In the genomic region with DNA sequence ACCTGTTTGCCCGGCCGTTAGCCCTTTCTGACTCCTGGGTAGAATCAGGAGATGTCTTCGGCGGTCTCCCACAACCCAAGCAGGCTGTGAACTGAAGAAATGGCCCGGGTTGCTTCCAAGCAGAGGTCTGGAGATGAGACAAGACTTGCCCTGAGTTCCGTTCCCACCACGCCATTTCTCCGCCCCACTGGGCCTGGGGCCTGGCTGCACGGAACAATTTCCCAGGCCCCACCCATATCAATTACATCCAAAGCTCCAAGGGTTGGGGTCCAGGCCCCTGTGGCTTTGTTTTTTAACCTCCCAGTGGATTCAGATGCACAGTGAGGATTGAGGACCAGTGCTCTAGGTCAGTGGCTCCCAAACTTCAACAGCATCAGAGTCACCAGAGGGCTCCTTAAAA, we compare ENCODE assay signal across 34 cellular contexts.
"Had no signal": no experiment of that assay in that cellular context is flagged by ENCODE, and none has a peak within 500 bp of the region (broad histone marks: within the 10 kb centered on the region; RNA-seq: fewer than 3 reads in every experiment).

No MANE protein-coding gene starts in this region.

- H3K4me1 ChIP-seq: adrenal gland, breast epithelium had no signal

- FAIRE-seq: astrocyte, bronchial epithelial cell had no signal

- H3K36me3 ChIP-seq: adrenal gland, ascending aorta, brain microvascular endothelial cell, breast epithelium, cardiac muscle cell had no signal

- H3K9me3 ChIP-seq: adrenal gland, ascending aorta, body of pancreas, breast epithelium had no signal

- H3K27me3 ChIP-seq: adrenal gland, ascending aorta, body of pancreas, brain microvascular endothelial cell, breast epithelium, cardiac muscle cell had no signal

- H3K27ac ChIP-seq: adrenal gland, ascending aorta, body of pancreas, brain microvascular endothelial cell, breast epithelium, cardiac muscle cell had no signal

- ATAC-seq: activated naive CD4-positive, alpha-beta T cell treated with anti-CD3 and anti-CD28 coated beads, Interleukin-2, amount 50 U/mL, for 72 hours; activated naive CD8-positive, alpha-beta T cell treated with anti-CD3 and anti-CD28 coated beads, Interleukin-2, amount 50 U/mL, for 24 hours; activated T-cell treated with anti-CD3 and anti-CD28 coated beads, Interleukin-2, amount 50 U/mL, for 4 hours; activated T-cell treated with anti-CD3 and anti-CD28 coated beads, Interleukin-2, amount 50 U/mL, for 72 hours; activated T-helper 17 cell treated with anti-CD3 and anti-CD28 coated beads, Interleukin-2, amount 50 U/mL, for 72 hours; body of pancreas had no signal

- H3K4me3 ChIP-seq: adrenal gland, ascending aorta, body of pancreas, breast epithelium, cardiac muscle cell had no signal

- DNase-seq: activated effector memory CD4-positive, alpha-beta T cell treated with anti-CD3 and anti-CD28 coated beads, Interleukin-2, amount 50 U/mL, for 16 hours; activated effector memory CD4-positive, alpha-beta T cell treated with Interleukin-2 at 50 U/mL for 16 hours; activated gamma-delta T cell; activated gamma-delta T cell treated with Interleukin-2 at 50 U/mL for 16 hours; activated naive CD4-positive, alpha-beta T cell; activated naive CD4-positive, alpha-beta T cell treated with anti-CD3 and anti-CD28 coated beads for 36 hours; activated naive CD4-positive, alpha-beta T cell treated with anti-CD3 and anti-CD28 coated beads, Interleukin-2, amount 10 ng/mL, durations not matched to agents 7 days and 5 days; activated naive CD4-positive, alpha-beta T cell treated with anti-CD3 and anti-CD28 coated beads, Interleukin-2, amount 50 U/mL, for 16 hours; activated naive CD4-positive, alpha-beta T cell treated with Interleukin-2 at 50 U/mL for 16 hours; activated naive CD8-positive, alpha-beta T cell treated with anti-CD3 and anti-CD28 coated beads for 36 hours; activated naive CD8-positive, alpha-beta T cell treated with anti-CD3 and anti-CD28 coated beads, Interleukin-2, amount 10 ng/mL, durations not matched to agents 7 days and 5 days; activated naive CD8-positive, alpha-beta T cell treated with anti-CD3 and anti-CD28 coated beads, Interleukin-2, amount 50 U/mL, for 24 hours; activated T-cell treated with anti-CD3 and anti-CD28 coated beads, Interleukin-2, amount 50 U/mL, for 1 hour; activated T-cell treated with anti-CD3 and anti-CD28 coated beads, Interleukin-2, amount 50 U/mL, for 24 hours; activated T-cell treated with anti-CD3 and anti-CD28 coated beads, Interleukin-2, amount 50 U/mL, for 4 hours; activated T-cell treated with anti-CD3 and anti-CD28 coated beads, Interleukin-2, amount 50 U/mL, for 48 hours; activated T-cell treated with anti-CD3 and anti-CD28 coated beads, Interleukin-2, amount 50 U/mL, for 72 hours; adrenal gland; amniotic stem cell; amygdala; anterior cingulate cortex; aorta; body of pancreas; brain microvascular endothelial cell; caudate nucleus; central memory CD4-positive, alpha-beta T cell; cerebellar nuclear complex had no signal
